Comparison of ENCODE assay signal across 23 cellular contexts in the genomic region with DNA sequence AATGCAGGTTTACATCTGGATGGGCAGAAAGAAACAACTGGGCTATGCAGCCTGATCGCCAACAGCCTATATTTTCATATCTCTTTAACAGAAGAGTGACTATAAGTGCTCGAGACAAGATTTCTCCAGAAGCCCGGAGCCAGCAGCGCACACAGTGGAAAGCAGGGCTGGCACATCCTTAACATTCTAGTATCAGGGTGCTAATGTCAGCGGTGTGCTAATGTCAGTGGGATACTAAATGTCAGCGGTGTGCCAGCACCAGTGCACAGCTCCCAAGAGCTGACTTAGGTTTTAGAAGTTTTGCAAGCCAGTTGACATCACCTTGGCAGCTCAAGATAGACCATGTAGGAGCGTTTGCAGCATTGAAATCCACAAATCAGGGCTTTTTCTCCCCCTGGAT. TPM values are rescaled to one million over a fixed set of nuclear protein-coding genes. Genes with fewer than 3 reads are reported as not detected.
DNase-seq lines count a peak whose midpoint lies in the region; ATAC-seq and TF ChIP-seq lines count a peak whose summit lies in the region.
"Had no signal": no experiment of that assay in that cellular context is flagged by ENCODE, and none has a peak within 500 bp of the region (broad histone marks: within the 10 kb centered on the region; RNA-seq: fewer than 3 reads in every experiment).

No MANE protein-coding gene starts in this region.

- H3K36me3 Mint-ChIP-seq in activated CD8-positive, alpha-beta T cell treated with anti-CD3 and anti-CD28 coated beads for 36 hours (ENCODE audit: low read depth): no peaks in the 10 kb centered on the region
- H3K36me3 Mint-ChIP-seq: CD4-positive, alpha-beta memory T cell had no signal

- DNase-seq in Right ventricle myocardium superior (no peak), cardiac septum (ENCODE audit: low spot score) (no peak), NCI-H460 (ENCODE audit: extremely low read depth, low read depth) (peak; percentile 67), NCI-H2196 treated with DMSO at 0.1 percent for 48 hours (lab: John Stamatoyannopoulos, UW; ENCODE audit: unreplicated experiment) (no peak)
- no peak for DNase-seq in activated CD8-positive, alpha-beta T cell treated with anti-CD3 and anti-CD28 coated beads for 36 hours
- DNase-seq: 8988T; C1 segment of cervical spinal cord; Calu3; CD4-positive, alpha-beta memory T cell; COR-L47; DMS53; DMS79 treated with DMSO at 0.1 percent for 48 hours; GF-D8; GM23248; H9 had no signal

- H3K4me1 Mint-ChIP-seq in activated CD8-positive, alpha-beta T cell treated with anti-CD3 and anti-CD28 coated beads for 36 hours (ENCODE audit: low read depth): peaks cover 4% of the 10 kb centered on the region
- H3K4me1 Mint-ChIP-seq: CD4-positive, alpha-beta memory T cell had no signal

- H3K9me3 ChIP-seq in stomach smooth muscle (ENCODE audit: control insufficient read depth in 2 of 2, low read length in 2 of 2): no peaks in the 10 kb centered on the region
- H3K9me3 ChIP-seq: A549 had no signal

- H3K4me3 Mint-ChIP-seq in activated CD8-positive, alpha-beta T cell treated with anti-CD3 and anti-CD28 coated beads for 36 hours: no peak overlapping the region
- H3K4me3 Mint-ChIP-seq: CD4-positive, alpha-beta memory T cell; H9 had no signal

- CTCF ChIA-PET in activated CD8-positive, alpha-beta T cell treated with anti-CD3 and anti-CD28 coated beads for 36 hours (lab: Charles Lee): interaction anchor here (0.8 to 1.5 kb wide), 3 partner anchors 9 to 63 kb away, joined by 3 to 4 read pairs (median 3); no protein-coding TSS in a partner anchor

- H3K4me1 ChIP-seq in ACC112 (ENCODE audit: control insufficient read depth, insufficient read depth, low read length, unreplicated experiment): no peaks in the 10 kb centered on the region
- H3K4me1 ChIP-seq in stomach smooth muscle (ENCODE audit: control insufficient read depth, insufficient read depth, low read length): peaks cover 21% of the 10 kb centered on the region
- H3K4me1 ChIP-seq: A549 had no signal

- no peaks in the 10 kb centered on the region for H3K36me3 ChIP-seq in ACC112 (ENCODE audit: insufficient read depth, low read length)
- no peaks in the 10 kb centered on the region for H3K36me3 ChIP-seq in stomach smooth muscle (ENCODE audit: control insufficient read depth in 2 of 2, insufficient read depth in 2 of 2, low read length in 2 of 2)

- no peaks in the 10 kb centered on the region for H3K27me3 Mint-ChIP-seq in activated CD8-positive, alpha-beta T cell treated with anti-CD3 and anti-CD28 coated beads for 36 hours

- POLR2A ChIA-PET in activated CD8-positive, alpha-beta T cell treated with anti-CD3 and anti-CD28 coated beads for 36 hours (lab: Charles Lee): interaction anchor here (0.6 to 1.5 kb wide), 2 partner anchors 16 to 36 kb away, joined by 3 to 4 read pairs; no protein-coding TSS in a partner anchor

- TF ChIP-seq CTCF in activated CD8-positive, alpha-beta T cell treated with anti-CD3 and anti-CD28 coated beads for 36 hours (IDR thresholded peaks at IDR 0.05): no peak

- H3K27ac Mint-ChIP-seq in activated CD8-positive, alpha-beta T cell treated with anti-CD3 and anti-CD28 coated beads for 36 hours: no peak overlapping the region
- H3K27ac Mint-ChIP-seq: CD4-positive, alpha-beta memory T cell; H9 had no signal

- no peaks in the 10 kb centered on the region for H3K9me3 Mint-ChIP-seq in activated CD8-positive, alpha-beta T cell treated with anti-CD3 and anti-CD28 coated beads for 36 hours
- H3K9me3 Mint-ChIP-seq: CD4-positive, alpha-beta memory T cell; H9 had no signal

- H3K79me2 ChIP-seq in ACC112 (ENCODE audit: control insufficient read depth, insufficient read depth, low read length, unreplicated experiment): no peaks in the 10 kb centered on the region

- no peak overlapping the region for H3K4me3 ChIP-seq in ACC112 (ENCODE audit: low read depth, low read length)
- peak overlapping the region; percentile 22 to 44 for H3K4me3 ChIP-seq in stomach smooth muscle (ENCODE audit: low read length in 2 of 2)
- H3K4me3 ChIP-seq: A549, GM23248 had no signal

- peak overlapping the region; percentile 1 for H2AFZ ChIP-seq in ACC112 (ENCODE audit: low read length, unreplicated experiment)
- H2AFZ ChIP-seq: GM23248 had no signal

- H3K9ac ChIP-seq in stomach smooth muscle (ENCODE audit: low read length in 2 of 2): no peak overlapping the region
- H3K9ac ChIP-seq: GM23248 had no signal

- H3K27me3 ChIP-seq in ACC112 (ENCODE audit: insufficient read depth, low read length) (peaks cover 61% of the 10 kb centered on the region), stomach smooth muscle (ENCODE audit: control insufficient read depth in 1 of 2, insufficient read depth in 2 of 2, low read length in 2 of 2) (no peaks in the 10 kb centered on the region)

- H3K27ac ChIP-seq in ACC112 (ENCODE audit: low read depth, low read length): no peak overlapping the region
- H3K27ac ChIP-seq in stomach smooth muscle (ENCODE audit: low read length): peak overlapping the region; percentile 43
- H3K27ac ChIP-seq: A549, GM23248 had no signal

- intact Hi-C loops in Right ventricle myocardium superior (cut with DNase I): no loop called here
- intact Hi-C loops in cardiac septum (cut with DNase I): no loop called here
- intact Hi-C loops in activated CD8-positive, alpha-beta T cell treated with anti-CD3 and anti-CD28 coated beads for 36 hours (cut with micrococcal nuclease): no loop called here

- peak; percentile 84 for ATAC-seq in Right ventricle myocardium superior (ENCODE audit: poor library complexity)
- ATAC-seq in activated CD8-positive, alpha-beta T cell treated with anti-CD3 and anti-CD28 coated beads for 36 hours: no peak
- ATAC-seq: HCT116 had no signal

RNA-seq across cellular contexts. Expression of a gene that starts 8.3 kb away (rescaled TPM):
- total RNA-seq in Right ventricle myocardium superior: not detected
- 0.83 TPM for total RNA-seq in cardiac septum
- total RNA-seq in NCI-H460 (2014; rRNA removed; shearing (Covaris generic)): not detected in 2 replicates
- polyA plus RNA-seq in NCI-H460 (2014; cell fraction: nucleus; rRNA removed): not detected in 2 replicates
- not detected for total RNA-seq in activated CD8-positive, alpha-beta T cell treated with anti-CD3 and anti-CD28 coated beads for 36 hours
- total RNA-seq: Calu3; CD4-positive, alpha-beta memory T cell; Daoy; G401; GM23248; H4; H9 had no signal
- polyA plus RNA-seq: A549; BJ; CD4-positive, alpha-beta memory T cell; GM23248 had no signal
